In genomic region chr13:32427852-32428580, GRCh38 we compare ENCODE assay signal across 8 cellular contexts. TPM values are rescaled to one million over a fixed set of nuclear protein-coding genes. Genes with fewer than 3 reads are reported as not detected.
DNase-seq lines count a peak whose midpoint lies in the region; ATAC-seq, FAIRE-seq and TF ChIP-seq lines count a peak whose summit lies in the region.

N4BP2L1 (minus strand) TSS chr13:32428130; CDS start chr13:32428082, 48 bp downstream.

- H3K4me3 Mint-ChIP-seq in endodermal cell, result peak within 1 kb of the TSS; percentile 68

- no peaks in the 10 kb centered on the region for H3K36me3 ChIP-seq in endodermal cell (ENCODE audit: control insufficient read depth, insufficient read depth, low read length)

- H3K27ac ChIP-seq in A549 (peak within 1 kb of the TSS; percentile 45 to 85; a peak in 4 of 6 replicates), endodermal cell (ENCODE audit: low read depth, low read length) (peak within 1 kb of the TSS; percentile 68)

- peak within 1 kb of the TSS; percentile 85 for H3K4me2 ChIP-seq in A549

- no peaks in the 10 kb centered on the region for H3K9me3 Mint-ChIP-seq in endodermal cell

- FAIRE-seq in A549 (lab: Jason Lieb, UNC), result no peak

- DNase-seq in A549 (ENCODE audit: low read depth in 1 of 2, low spot score in 1 of 2) (peak; percentile 9 to 13), NCI-H69 (lab: John Stamatoyannopoulos, UW) (peak; percentile 81), endodermal cell (peak; percentile 85), middle frontal gyrus (ENCODE audit: extremely low spot score, low spot score) (peak; percentile 55)
- DNase-seq in stimulated activated CD8-positive, alpha-beta memory T cell treated with anti-CD3 and anti-CD28 coated beads, Interleukin-2, amount 100 ng/mL, for 1 hour (ENCODE audit: low read depth in 2 of 2), result peak; percentile 66 to 69

- WGBS in A549 (ENCODE audit: missing lambda C conversion rate), result 8% methylated on average over 8 of the region's 40 CpGs
- 7 to 13% methylated on average over 9 to 40 of the region's 40 CpGs for WGBS in endodermal cell (ENCODE audit: insufficient coverage in 1 of 2, insufficient read length in 1 of 2), 2 experiments

- no peak for TF ChIP-seq EP300 in A549 (IDR thresholded peaks at IDR 0.05)

- POLR2A ChIA-PET in A549 (lab: Yijun Ruan, JAX), result no interaction called here
- POLR2A ChIA-PET in activated CD8-positive, alpha-beta memory T cell treated with anti-CD3 and anti-CD28 coated beads for 36 hours (lab: Charles Lee), result interaction anchor here (0.5 to 3.1 kb wide), 6 partner anchors 14 to 159 kb away, joined by 3 to 28 read pairs (median 4); partner anchors contain the start of genes BRCA2, N4BP2L2 and ZAR1L

- TF ChIP-seq CTCF in A549 (IDR thresholded peaks at IDR 0.05) (no peak), endodermal cell (conservative IDR thresholded peaks at IDR 0.05) (no peak)

- H3K27me3 Mint-ChIP-seq in endodermal cell (ENCODE audit: insufficient read depth), result peaks cover 16% of the 10 kb centered on the region

- TF ChIP-seq POLR2A in A549 (IDR thresholded peaks at IDR 0.05; ENCODE audit: low read length), result no peak

- CTCF ChIA-PET in A549 (lab: Yijun Ruan, JAX), result no interaction called here
- CTCF ChIA-PET in activated CD8-positive, alpha-beta memory T cell treated with anti-CD3 and anti-CD28 coated beads for 36 hours (lab: Charles Lee), result interaction anchor here (0.8 to 2.1 kb wide), 4 partner anchors 20 to 158 kb away, joined by 4 to 6 read pairs (median 4); partner anchors contain the start of genes BRCA2, N4BP2L2 and ZAR1L

- no peak within 1 kb of the TSS for H3K27ac Mint-ChIP-seq in endodermal cell

- H3K9me3 ChIP-seq in A549 (no peaks in the 10 kb centered on the region), endodermal cell (ENCODE audit: control insufficient read depth, low read length) (no peaks in the 10 kb centered on the region)

- ATAC-seq in A549 (peak; percentile 79 to 87), GM18519 (IDR thresholded peaks at IDR 0.05; ENCODE audit: low FRiP score, unreplicated experiment) (peak; percentile 46), HG03064 (IDR thresholded peaks at IDR 0.05; ENCODE audit: low read depth, unreplicated experiment) (peak; percentile 57)

- H3K4me1 ChIP-seq in A549 (no peaks in the 10 kb centered on the region), endodermal cell (ENCODE audit: control insufficient read depth, insufficient read depth, low read length) (no peaks in the 10 kb centered on the region)

- H3K9ac ChIP-seq in endodermal cell (ENCODE audit: extremely low read depth, low read length, poor library complexity, severe bottlenecking), result peak within 1 kb of the TSS; percentile 20

- peaks cover 11% of the 10 kb centered on the region for H3K4me1 Mint-ChIP-seq in endodermal cell

- H3K4me3 ChIP-seq in A549 (peak within 1 kb of the TSS; percentile 70), endodermal cell (ENCODE audit: low read length) (peak within 1 kb of the TSS; percentile 80)

- no peaks in the 10 kb centered on the region for H3K36me3 Mint-ChIP-seq in endodermal cell (ENCODE audit: low read depth)

- peaks cover 41% of the 10 kb centered on the region for H3K27me3 ChIP-seq in endodermal cell (ENCODE audit: control insufficient read depth, insufficient read depth, low read length, poor library complexity, severe bottlenecking)

- TF ChIP-seq RAD21 in A549 (conservative IDR thresholded peaks at IDR 0.05 in 1 of 2, IDR thresholded peaks at IDR 0.05 in 1 of 2), result no peak

TF ChIP-seq in A549, 52 proteins besides CTCF, POLR2A, EP300 and RAD21:
- TF ChIP-seq ZNF302 (CRISPR knock-in tag; IDR thresholded peaks at IDR 0.05), result no peak
- TF ChIP-seq USF2 (IDR thresholded peaks at IDR 0.05), result peak; percentile 28; the same call in 1 of the 2 replicates
- TF ChIP-seq PHF8 (IDR thresholded peaks at IDR 0.05; ENCODE audit: borderline replicate concordance, low read depth), result 0 out of 2 replicates have a peak, but pooled peaks have one; percentile 21

RNA-seq across cellular contexts. Expression of gene N4BP2L1, which starts in this region (rescaled TPM):
- polyA plus RNA-seq in A549 (2011; rRNA removed) (0.50 and 0.85 TPM in 2 replicates), A549 (2017; fragmentation: RNase III; extraction: RNeasy Plus Mini Kit Qiagen cat#74134 plus additional on column Dnase treatment) (0.41 to 0.64 TPM (median 0.55 TPM) in 3 replicates)
- polyA plus RNA-seq in A549 (2012; cell fraction: cytosol; rRNA removed), result 0.23 and 0.26 TPM in 2 replicates
- 0.44 and 1.5 TPM in 2 replicates for polyA plus RNA-seq in A549 (2012; cell fraction: nucleus; rRNA removed)
- polyA minus RNA-seq in A549 (2011; rRNA and poly(A)+ RNA removed), result 0.58 TPM in 1 of 2 replicates, not detected in the other
- 10 to 100 TPM; 10.7 to 12.9 TPM for total RNA-seq in activated CD8-positive, alpha-beta memory T cell treated with anti-CD3 and anti-CD28 coated beads for 36 hours
- total RNA-seq in endodermal cell, result 10 to 100 TPM in 1 of 2 donors, 1 to 10 TPM in 1; 4.0 to 10.3 TPM
- 4.6 TPM for polyA plus RNA-seq in endodermal cell (2013, experiment 1 of 2)
- polyA plus RNA-seq in endodermal cell (2013, experiment 2 of 2), result 3.2 TPM

Comparison
In these comparisons a context has a peak if more than half of its experiments do, and no peak if none do; other contexts are left out.
1. Peak in every context shown above with its lines: DNase-seq, ATAC-seq, H3K4me3 ChIP-seq and H3K27ac ChIP-seq.
2. DNase-seq: peak in every context shown above with its lines; median percentile 85 in endodermal cell; 81 in NCI-H69; 68 in stimulated activated CD8-positive, alpha-beta memory T cell treated with anti-CD3 and anti-CD28 coated beads, Interleukin-2, amount 100 ng/mL, for 1 hour; 55 in middle frontal gyrus; 11 in A549.